8 cellular contexts compared by ENCODE assay signal in genomic region chr11:72814139-72814830, GRCh38. TPM values are rescaled to one million over a fixed set of nuclear protein-coding genes. Genes with fewer than 3 reads are reported as not detected.
A peak's percentile ranks its signal among the peaks of the same experiment; 100 is the strongest.
DNase-seq lines count a peak whose midpoint lies in the region; ATAC-seq and TF ChIP-seq lines count a peak whose summit lies in the region.

ATG16L2 (plus strand) TSS chr11:72814411; CDS start chr11:72814446, 35 bp downstream.

- no peaks in the 10 kb centered on the region for H3K27me3 ChIP-seq in BJ (ENCODE audit: control insufficient read depth, insufficient read depth, low read length)

- ATAC-seq in GM19043 (IDR thresholded peaks at IDR 0.05; ENCODE audit: low read depth, unreplicated experiment) (peak; percentile 40), HG03354 (IDR thresholded peaks at IDR 0.05; ENCODE audit: poor library complexity, severe bottlenecking, unreplicated experiment) (peak; percentile 62)

- TF ChIP-seq POLR2A in lower leg skin (IDR thresholded peaks at IDR 0.05): no peak

- intact Hi-C loops in lower leg skin (cut with DNase I; ENCODE audit: low total_unique reads): no loop called here

- WGBS in lower leg skin, 2 donors: 0 to 1% methylated on average over 23 to 58 of the region's 74 CpGs

- no peak for TF ChIP-seq CTCF in BJ (IDR thresholded peaks at IDR 0.05; ENCODE audit: insufficient read depth, low read depth, low read length)
- TF ChIP-seq CTCF in lower leg skin (IDR thresholded peaks at IDR 0.05): no peak

- peaks cover 8% of the 10 kb centered on the region for H3K36me3 ChIP-seq in BJ (ENCODE audit: control insufficient read depth, insufficient read depth, low read length)

- CTCF ChIA-PET in BJ (lab: Yijun Ruan, JAX): interaction anchor here (0.6 to 2.8 kb wide), 8 partner anchors 10 to 475 kb away, joined by 3 to 40 read pairs (median 4); partner anchors contain the start of gene STARD10

- no peak for DNase-seq in BJ (ENCODE audit: low read depth)
- DNase-seq in NCI-H69 (lab: John Stamatoyannopoulos, UW): peak; percentile 95
- DNase-seq in activated CD4-positive, alpha-beta T cell treated with anti-CD3 and anti-CD28 coated beads, Interleukin-2, amount 50 U/mL, for 4 hours: peak; percentile 82 to 83
- peak; percentile 92 for DNase-seq in dermis blood vessel endothelial cell
- peak; percentile 69 to 97 for DNase-seq in lower leg skin (ENCODE audit: low spot score in 2 of 2)
- DNase-seq in stimulated activated CD4-positive, alpha-beta T cell treated with anti-CD3 and anti-CD28 coated beads, Interleukin-4, amount 100 ng/mL, for 48 hours (ENCODE audit: low read depth in 2 of 2): peak; percentile 84 to 87

- POLR2A ChIA-PET in BJ (lab: Charles Lee): no interaction called here

- H3K4me3 ChIP-seq in BJ (ENCODE audit: low read depth, low read length) (peak within 1 kb of the TSS; percentile 68), lower leg skin (ENCODE audit: low read depth, poor library complexity, severe bottlenecking) (peak within 1 kb of the TSS; percentile 81)

RNA-seq across cellular contexts. Expression of gene ATG16L2, which starts in this region (rescaled TPM):
- 8.3 and 10.1 TPM in 2 replicates for polyA plus RNA-seq in BJ (2011; rRNA removed)
- 3.3 and 4.6 TPM in 2 replicates for polyA minus RNA-seq in BJ (2011; rRNA and poly(A)+ RNA removed)
- total RNA-seq in dermis blood vessel endothelial cell (6.5 and 22.1 TPM in 2 replicates), lower leg skin (100 to 1,000 TPM in 1 of 4 donors, 10 to 100 TPM in 3; 82.6 to 157 (median 92.9) TPM)
